17 cellular contexts compared by ENCODE assay signal in the genomic region with DNA sequence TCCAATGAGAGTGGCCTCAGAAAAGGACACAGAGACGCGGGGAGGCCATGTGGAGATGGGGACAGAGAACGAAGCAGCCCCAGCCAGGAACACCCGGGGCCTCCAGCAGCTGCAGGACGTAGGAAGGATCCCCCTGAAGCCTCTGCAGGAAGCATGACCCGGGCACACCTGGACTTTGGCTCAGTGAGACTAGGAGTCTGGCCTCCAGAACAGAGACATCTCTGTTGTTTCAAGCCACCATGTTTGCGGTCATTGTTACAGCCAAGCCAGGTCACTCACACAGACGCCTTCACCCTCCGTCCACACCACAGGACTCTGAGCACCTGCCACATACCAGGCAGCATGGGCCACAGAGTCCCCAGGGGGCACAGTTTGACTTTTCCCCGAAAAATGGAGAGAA.
DNase-seq lines count a peak whose midpoint lies in the region; ATAC-seq, FAIRE-seq and TF ChIP-seq lines count a peak whose summit lies in the region.
"Had no signal": no experiment of that assay in that cellular context is flagged by ENCODE, and none has a peak within 500 bp of the region (broad histone marks: within the 10 kb centered on the region; RNA-seq: fewer than 3 reads in every experiment).

No MANE protein-coding gene starts in this region.

- peak; percentile 54 for DNase-seq in HepG2 (ENCODE audit: low spot score)
- DNase-seq in right lobe of liver, result no peak
- no peak for DNase-seq in memory B cell (ENCODE audit: low spot score in 2 of 2)
- DNase-seq in Peyer's patch, result no peak
- DNase-seq in NCI-H524 (lab: John Stamatoyannopoulos, UW), result no peak
- DNase-seq: Caco-2; CD8-positive, alpha-beta memory T cell; DND-41; GDM1; HCEC 1CT; HFFc6 had no signal

- 0 out of 3 replicates have a peak, but pooled peaks have one; percentile 6 for ATAC-seq in HepG2
- no peak for ATAC-seq in right lobe of liver
- ATAC-seq in memory B cell (ENCODE audit: low read depth), result no peak
- no peak for ATAC-seq in stimulated activated memory B cell treated with anti-CD40 and anti-IgM and Interleukin-4, amounts not matched to agents 10 μg/mL and 1 μg/mL and 100 μg/mL, for 72 hours
- ATAC-seq in HG03135 (IDR thresholded peaks at IDR 0.05; ENCODE audit: unreplicated experiment), result no peak

- BruUV-seq in HepG2 (replicated peaks; lab: Mats Ljungman, UMichigan), result no TSS peak

- TF ChIP-seq EP300 in HepG2 (IDR thresholded peaks at IDR 0.05; ENCODE audit: low read depth in 2 of 2, low read length in 2 of 2) (peak in 1 of 2 experiments; percentile 22; a peak in 1 of 4 replicates), HepG2 (CRISPR knock-in tag; IDR thresholded peaks at IDR 0.05; ENCODE audit: borderline replicate concordance) (no peak)

- H3K27me3 ChIP-seq in HepG2 (ENCODE audit: control insufficient read depth in 1 of 2, insufficient read depth in 2 of 2, low read length in 2 of 2) (no peaks in the 10 kb centered on the region), right lobe of liver (no peaks in the 10 kb centered on the region), Peyer's patch (no peaks in the 10 kb centered on the region)

- H4K20me1 ChIP-seq in HepG2 (ENCODE audit: insufficient read depth, low read length), result peaks cover 3% of the 10 kb centered on the region; the same call in 1 of the 2 replicates

- intact Hi-C loops in HepG2 (cut with micrococcal nuclease; ENCODE audit: unreplicated experiment) (no loop called here), right lobe of liver (cut with DNase I) (no loop called here)

- WGBS in HepG2 (ENCODE audit: low lambda C conversion rate), result 61% methylated on average over 8 of the region's 10 CpGs
- WGBS in right lobe of liver (ENCODE audit: insufficient coverage, low coverage, low lambda C conversion rate, missing lambda C conversion rate), result 90% methylated on average over 6 of the region's 10 CpGs

- H3K36me3 ChIP-seq in HepG2 (replicated peaks in 1 of 2; ENCODE audit: control insufficient read depth in 1 of 2, insufficient read depth in 2 of 2, low read length in 2 of 2), result peaks cover 16 to 42% of the 10 kb centered on the region in 2 experiments
- peaks cover 0 to 16% (median 7%) of the 10 kb centered on the region in 4 donors for H3K36me3 ChIP-seq in right lobe of liver
- H3K36me3 ChIP-seq in Peyer's patch, result peaks cover 0 to 19% (median 0%) of the 10 kb centered on the region in 3 donors

- no peaks in the 10 kb centered on the region for H3K9me3 Mint-ChIP-seq in memory B cell
- no peaks in the 10 kb centered on the region for H3K9me3 Mint-ChIP-seq in stimulated activated memory B cell treated with anti-CD40 and anti-IgM and Interleukin-4, amounts not matched to agents 10 μg/mL and 1 μg/mL and 100 μg/mL, for 72 hours
- H3K9me3 Mint-ChIP-seq: CD8-positive, alpha-beta memory T cell; HFFc6; IgD-negative memory B cell had no signal

- POLR2A ChIA-PET in HepG2 (lab: Yijun Ruan, JAX), result no interaction called here

- H3K9ac ChIP-seq in HepG2 (ENCODE audit: insufficient read depth, low read depth, low read length), result peak overlapping the region; percentile 2; the same call in 1 of the 2 replicates

- H3K4me2 ChIP-seq in HepG2 (ENCODE audit: low read depth, low read length), result no peak overlapping the region; the same call in 1 of the 2 replicates

- H3K4me1 ChIP-seq in HepG2 (ENCODE audit: insufficient read depth, low read length), result peaks cover 26% of the 10 kb centered on the region
- H3K4me1 ChIP-seq in right lobe of liver, result no peaks in the 10 kb centered on the region
- H3K4me1 ChIP-seq in Peyer's patch, result peaks cover 0 to 4% (median 0%) of the 10 kb centered on the region in 4 donors
- H3K4me1 ChIP-seq: Caco-2 had no signal

- TF ChIP-seq POLR2A in HepG2 (IDR thresholded peaks at IDR 0.05; ENCODE audit: insufficient read depth in 1 of 2, low read depth in 2 of 2, low read length in 2 of 2), result no peak
- no peak for TF ChIP-seq POLR2A in right lobe of liver (IDR thresholded peaks at IDR 0.05)
- no peak for TF ChIP-seq POLR2A in Peyer's patch (IDR thresholded peaks at IDR 0.05)

- no peaks in the 10 kb centered on the region for H3K27me3 Mint-ChIP-seq in memory B cell
- H3K27me3 Mint-ChIP-seq in stimulated activated memory B cell treated with anti-CD40 and anti-IgM and Interleukin-4, amounts not matched to agents 10 μg/mL and 1 μg/mL and 100 μg/mL, for 72 hours, result no peaks in the 10 kb centered on the region
- H3K27me3 Mint-ChIP-seq: CD8-positive, alpha-beta memory T cell; IgD-negative memory B cell had no signal

- H3K27ac ChIP-seq in HepG2 (ENCODE audit: extremely low read length, insufficient read depth, low read length) (peak overlapping the region; percentile 32), right lobe of liver (no peak overlapping the region), Peyer's patch (no peak overlapping the region)
- H3K27ac ChIP-seq: 22Rv1 had no signal

- no peak overlapping the region for H2AFZ ChIP-seq in HepG2 (ENCODE audit: low read length)

- TF ChIP-seq CTCF in HepG2 (CRISPR knock-in tag; IDR thresholded peaks at IDR 0.05), result no peak
- no peak for TF ChIP-seq CTCF in right lobe of liver (IDR thresholded peaks at IDR 0.05)
- no peak for TF ChIP-seq CTCF in Peyer's patch (IDR thresholded peaks at IDR 0.05)

- H3K4me1 Mint-ChIP-seq in memory B cell, result no peaks in the 10 kb centered on the region
- peaks cover 20% of the 10 kb centered on the region for H3K4me1 Mint-ChIP-seq in stimulated activated memory B cell treated with anti-CD40 and anti-IgM and Interleukin-4, amounts not matched to agents 10 μg/mL and 1 μg/mL and 100 μg/mL, for 72 hours
- H3K4me1 Mint-ChIP-seq: CD8-positive, alpha-beta memory T cell had no signal

- no peak for TF ChIP-seq RAD21 in HepG2 (CRISPR knock-in tag; IDR thresholded peaks at IDR 0.05)

- peak; percentile 8 for FAIRE-seq in HepG2 (lab: Jason Lieb, UNC)
- FAIRE-seq: GM12892, GM19239 had no signal

- peak overlapping the region; percentile 28 for H3K27ac Mint-ChIP-seq in memory B cell
- H3K27ac Mint-ChIP-seq in stimulated activated memory B cell treated with anti-CD40 and anti-IgM and Interleukin-4, amounts not matched to agents 10 μg/mL and 1 μg/mL and 100 μg/mL, for 72 hours, result peak overlapping the region; percentile 58
- H3K27ac Mint-ChIP-seq: CD8-positive, alpha-beta memory T cell; HFFc6; IgD-negative memory B cell had no signal

- H3K4me3 ChIP-seq in HepG2 (replicated peaks in 1 of 3; ENCODE audit: insufficient read depth in 1 of 3, low read depth in 2 of 3, low read length in 3 of 3) (no peak overlapping the region), right lobe of liver (no peak overlapping the region), Peyer's patch (no peak overlapping the region)

- no peak overlapping the region for H3K4me3 Mint-ChIP-seq in memory B cell
- no peak overlapping the region for H3K4me3 Mint-ChIP-seq in stimulated activated memory B cell treated with anti-CD40 and anti-IgM and Interleukin-4, amounts not matched to agents 10 μg/mL and 1 μg/mL and 100 μg/mL, for 72 hours
- H3K4me3 Mint-ChIP-seq: CD8-positive, alpha-beta memory T cell; HFFc6; IgD-negative memory B cell had no signal

- no peaks in the 10 kb centered on the region for H3K9me3 ChIP-seq in HepG2 (ENCODE audit: low read length)
- H3K9me3 ChIP-seq in right lobe of liver, result no peaks in the 10 kb centered on the region
- H3K9me3 ChIP-seq in Peyer's patch, result no peaks in the 10 kb centered on the region
- H3K9me3 ChIP-seq: Caco-2 had no signal

- CTCF ChIA-PET in HepG2 (lab: Yijun Ruan, JAX; ENCODE audit: low intra/inter-chr PET ratio, low total read pairs), result no interaction called here

- in situ Hi-C loops in HepG2 (cut with HindIII; ENCODE audit: extremely low pct_ligation_motif_present, low pct_unique_long_range_greater_than_20kb), result no loop called here

- no peaks in the 10 kb centered on the region for H3K79me2 ChIP-seq in HepG2 (ENCODE audit: insufficient read depth, low read length)

- peaks cover 8% of the 10 kb centered on the region for H3K36me3 Mint-ChIP-seq in memory B cell
- peaks cover 54% of the 10 kb centered on the region for H3K36me3 Mint-ChIP-seq in stimulated activated memory B cell treated with anti-CD40 and anti-IgM and Interleukin-4, amounts not matched to agents 10 μg/mL and 1 μg/mL and 100 μg/mL, for 72 hours
- H3K36me3 Mint-ChIP-seq: CD8-positive, alpha-beta memory T cell; IgD-negative memory B cell had no signal

TF ChIP-seq in HepG2, 621 proteins besides CTCF, POLR2A, EP300 and RAD21 (continues in another document):
- TF ChIP-seq CBX1 (IDR thresholded peaks at IDR 0.05; ENCODE audit: low read depth) (peak; percentile 3), HNF4A (CRISPR knock-in tag; IDR thresholded peaks at IDR 0.05) (peak; percentile 14; the same call in 1 of the 2 replicates), MAFG (CRISPR knock-in tag; IDR thresholded peaks at IDR 0.05) (no peak), HNRNPL (IDR thresholded peaks at IDR 0.05; ENCODE audit: low read depth, low read length) (0 out of 2 replicates have a peak, but pooled peaks have one; percentile 26), TARDBP (CRISPR knock-in tag; IDR thresholded peaks at IDR 0.05) (0 out of 2 replicates have a peak, but pooled peaks have one; percentile 27), EZH2 (conservative IDR thresholded peaks at IDR 0.05; ENCODE audit: low read depth, low read length) (no peak), MTA1 (CRISPR knock-in tag; IDR thresholded peaks at IDR 0.05; ENCODE audit: borderline replicate concordance) (no peak), SALL1 (CRISPR knock-in tag; IDR thresholded peaks at IDR 0.05) (0 out of 2 replicates have a peak, but pooled peaks have one; percentile 14), HOXA3 (CRISPR knock-in tag; IDR thresholded peaks at IDR 0.05) (peak; percentile 42; the same call in 1 of the 2 replicates), HNF4G (IDR thresholded peaks at IDR 0.05; ENCODE audit: borderline replicate concordance, low read depth, low read length) (peak; percentile 70), HNF4G (CRISPR knock-in tag; IDR thresholded peaks at IDR 0.05; ENCODE audit: borderline replicate concordance, low read depth) (no peak), MYC (CRISPR knock-in tag; IDR thresholded peaks at IDR 0.05; ENCODE audit: borderline replicate concordance) (0 out of 2 replicates have a peak, but pooled peaks have one; percentile 22)
- TF ChIP-seq, protein P1, sequence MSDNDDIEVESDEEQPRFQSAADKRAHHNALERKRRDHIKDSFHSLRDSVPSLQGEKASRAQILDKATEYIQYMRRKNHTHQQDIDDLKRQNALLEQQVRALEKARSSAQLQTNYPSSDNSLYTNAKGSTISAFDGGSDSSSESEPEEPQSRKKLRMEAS (IDR thresholded peaks at IDR 0.05), result peak; percentile 46; the same call in 1 of the 2 replicates
- TF ChIP-seq, protein P2, sequence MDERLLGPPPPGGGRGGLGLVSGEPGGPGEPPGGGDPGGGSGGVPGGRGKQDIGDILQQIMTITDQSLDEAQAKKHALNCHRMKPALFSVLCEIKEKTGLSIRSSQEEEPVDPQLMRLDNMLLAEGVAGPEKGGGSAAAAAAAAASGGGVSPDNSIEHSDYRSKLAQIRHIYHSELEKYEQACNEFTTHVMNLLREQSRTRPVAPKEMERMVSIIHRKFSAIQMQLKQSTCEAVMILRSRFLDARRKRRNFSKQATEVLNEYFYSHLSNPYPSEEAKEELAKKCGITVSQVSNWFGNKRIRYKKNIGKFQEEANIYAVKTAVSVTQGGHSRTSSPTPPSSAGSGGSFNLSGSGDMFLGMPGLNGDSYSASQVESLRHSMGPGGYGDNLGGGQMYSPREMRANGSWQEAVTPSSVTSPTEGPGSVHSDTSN (CRISPR knock-in tag; IDR thresholded peaks at IDR 0.05), result no peak
